ENCODE assay signal across 1 cellular context in the genomic region with DNA sequence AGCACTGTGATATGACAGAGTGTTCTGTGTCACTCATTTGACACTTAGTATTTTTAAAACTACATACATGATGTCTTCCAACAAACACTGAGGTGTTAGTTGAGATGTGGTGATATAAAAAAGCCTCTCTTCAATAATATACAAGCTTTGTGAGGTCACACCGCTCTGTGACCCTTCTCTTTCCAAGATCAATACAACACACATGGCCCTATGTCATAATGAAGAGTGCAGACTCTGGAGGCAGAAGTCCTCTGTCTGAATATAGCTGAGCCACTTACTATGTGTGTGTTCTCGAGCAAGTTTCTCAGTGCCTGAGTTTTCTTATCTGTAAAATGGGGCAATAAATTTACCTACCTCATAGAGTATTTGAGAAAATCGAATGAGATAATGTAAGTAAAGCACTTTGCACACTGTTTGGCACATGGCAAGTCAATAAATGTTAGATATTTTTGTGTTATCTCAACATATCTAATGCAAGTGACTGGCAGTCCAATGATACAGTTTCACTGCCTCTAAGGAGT.
TF ChIP-seq lines count a peak whose summit lies in the region.

No MANE protein-coding gene starts in this region.

TF ChIP-seq in HepG2, 621 proteins besides CTCF, POLR2A, EP300 and RAD21 (continued from another document):
- TF ChIP-seq, protein P1, sequence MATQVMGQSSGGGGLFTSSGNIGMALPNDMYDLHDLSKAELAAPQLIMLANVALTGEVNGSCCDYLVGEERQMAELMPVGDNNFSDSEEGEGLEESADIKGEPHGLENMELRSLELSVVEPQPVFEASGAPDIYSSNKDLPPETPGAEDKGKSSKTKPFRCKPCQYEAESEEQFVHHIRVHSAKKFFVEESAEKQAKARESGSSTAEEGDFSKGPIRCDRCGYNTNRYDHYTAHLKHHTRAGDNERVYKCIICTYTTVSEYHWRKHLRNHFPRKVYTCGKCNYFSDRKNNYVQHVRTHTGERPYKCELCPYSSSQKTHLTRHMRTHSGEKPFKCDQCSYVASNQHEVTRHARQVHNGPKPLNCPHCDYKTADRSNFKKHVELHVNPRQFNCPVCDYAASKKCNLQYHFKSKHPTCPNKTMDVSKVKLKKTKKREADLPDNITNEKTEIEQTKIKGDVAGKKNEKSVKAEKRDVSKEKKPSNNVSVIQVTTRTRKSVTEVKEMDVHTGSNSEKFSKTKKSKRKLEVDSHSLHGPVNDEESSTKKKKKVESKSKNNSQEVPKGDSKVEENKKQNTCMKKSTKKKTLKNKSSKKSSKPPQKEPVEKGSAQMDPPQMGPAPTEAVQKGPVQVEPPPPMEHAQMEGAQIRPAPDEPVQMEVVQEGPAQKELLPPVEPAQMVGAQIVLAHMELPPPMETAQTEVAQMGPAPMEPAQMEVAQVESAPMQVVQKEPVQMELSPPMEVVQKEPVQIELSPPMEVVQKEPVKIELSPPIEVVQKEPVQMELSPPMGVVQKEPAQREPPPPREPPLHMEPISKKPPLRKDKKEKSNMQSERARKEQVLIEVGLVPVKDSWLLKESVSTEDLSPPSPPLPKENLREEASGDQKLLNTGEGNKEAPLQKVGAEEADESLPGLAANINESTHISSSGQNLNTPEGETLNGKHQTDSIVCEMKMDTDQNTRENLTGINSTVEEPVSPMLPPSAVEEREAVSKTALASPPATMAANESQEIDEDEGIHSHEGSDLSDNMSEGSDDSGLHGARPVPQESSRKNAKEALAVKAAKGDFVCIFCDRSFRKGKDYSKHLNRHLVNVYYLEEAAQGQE (IDR thresholded peaks at IDR 0.05; ENCODE audit: borderline replicate concordance in 1 of 2, low read depth in 1 of 2, low read length in 2 of 2), result no peak
- TF ChIP-seq ZSCAN21 (CRISPR knock-in tag; IDR thresholded peaks at IDR 0.05; ENCODE audit: borderline replicate concordance) (no peak), EHMT2 (IDR thresholded peaks at IDR 0.05; ENCODE audit: borderline replicate concordance, low read depth, low read length) (no peak), NR2F6 (IDR thresholded peaks at IDR 0.05) (0 out of 2 replicates have a peak, but pooled peaks have one; percentile 34), NR2F6 (CRISPR knock-in tag; IDR thresholded peaks at IDR 0.05) (no peak), RBM39 (IDR thresholded peaks at IDR 0.05; ENCODE audit: low read depth, low read length, poor library complexity, severe bottlenecking) (no peak), ONECUT2 (CRISPR knock-in tag; IDR thresholded peaks at IDR 0.05) (0 out of 2 replicates have a peak, but pooled peaks have one; percentile 28), ZNF629 (CRISPR knock-in tag; conservative IDR thresholded peaks at IDR 0.05) (peak; percentile 55), MEIS2 (CRISPR knock-in tag; IDR thresholded peaks at IDR 0.05) (no peak), ZMYM4 (CRISPR knock-in tag; IDR thresholded peaks at IDR 0.05) (peak; percentile 38; the same call in 1 of the 2 replicates), RCOR2 (CRISPR knock-in tag; IDR thresholded peaks at IDR 0.05) (peak; percentile 60; the same call in 1 of the 2 replicates), ZKSCAN1 (IDR thresholded peaks at IDR 0.05; ENCODE audit: low read length) (peak; percentile 61; the same call in 1 of the 2 replicates), GPN1 (CRISPR knock-in tag; IDR thresholded peaks at IDR 0.05; ENCODE audit: borderline replicate concordance) (no peak), ZNF30 (CRISPR knock-in tag; IDR thresholded peaks at IDR 0.05) (no peak), ZNF878 (CRISPR knock-in tag; IDR thresholded peaks at IDR 0.05) (no peak)
